Comparison of ENCODE assay signal across 14 cellular contexts in genomic region chr4:8095956-8096689, GRCh38.
DNase-seq lines count a peak whose midpoint lies in the region; ATAC-seq and TF ChIP-seq lines count a peak whose summit lies in the region.
"Had no signal": no experiment of that assay in that cellular context is flagged by ENCODE, and none has a peak within 500 bp of the region (broad histone marks: within the 10 kb centered on the region; RNA-seq: fewer than 3 reads in every experiment).

No MANE protein-coding gene starts in this region.

- peaks cover 24% of the 10 kb centered on the region for H3K9me3 Mint-ChIP-seq in chondrocyte (ENCODE audit: low read depth)
- peaks cover 18% of the 10 kb centered on the region for H3K9me3 Mint-ChIP-seq in activated naive CD4-positive, alpha-beta T cell treated with anti-CD3 and anti-CD28 coated beads for 36 hours

- ATAC-seq in IMR-90 (ENCODE audit: low read depth) = no peak
- ATAC-seq in GM21526 (IDR thresholded peaks at IDR 0.05; ENCODE audit: low FRiP score, unreplicated experiment) = no peak

- no peaks in the 10 kb centered on the region for H3K79me1 ChIP-seq in IMR-90 (ENCODE audit: low read depth in 1 of 2, low read length in 2 of 2)

- no peak overlapping the region for H3K4me3 Mint-ChIP-seq in chondrocyte (ENCODE audit: unreplicated experiment)
- H3K4me3 Mint-ChIP-seq in activated naive CD4-positive, alpha-beta T cell treated with anti-CD3 and anti-CD28 coated beads for 36 hours = no peak overlapping the region
- H3K4me3 Mint-ChIP-seq: CD8-positive, alpha-beta memory T cell had no signal

- TF ChIP-seq POLR2A in IMR-90 (IDR thresholded peaks at IDR 0.05; ENCODE audit: low read depth, low read length) = no peak

- no peak overlapping the region for H3K27ac Mint-ChIP-seq in chondrocyte (ENCODE audit: unreplicated experiment)
- no peak overlapping the region for H3K27ac Mint-ChIP-seq in activated naive CD4-positive, alpha-beta T cell treated with anti-CD3 and anti-CD28 coated beads for 36 hours

- H4K91ac ChIP-seq in IMR-90 (ENCODE audit: insufficient read depth, low read depth, low read length) = no peak overlapping the region

- H2BK15ac ChIP-seq in IMR-90 (ENCODE audit: low read depth, low read length) = no peak overlapping the region

- H3K4ac ChIP-seq in IMR-90 (ENCODE audit: low read depth, low read length) = no peak overlapping the region

- H3K27me3 ChIP-seq in IMR-90 (ENCODE audit: control insufficient read depth, insufficient read depth, low read length) = peaks cover 23% of the 10 kb centered on the region
- no peaks in the 10 kb centered on the region for H3K27me3 ChIP-seq in skeletal muscle tissue (ENCODE audit: control insufficient read depth in 3 of 3, insufficient read depth in 3 of 3, low read length in 3 of 3)
- H3K27me3 ChIP-seq: BE2C had no signal

- TF ChIP-seq CTCF in IMR-90 (conservative IDR thresholded peaks at IDR 0.05; ENCODE audit: low read depth, low read length) (no peak), chondrocyte (IDR thresholded peaks at IDR 0.05) (no peak), foreskin fibroblast (IDR thresholded peaks at IDR 0.05; ENCODE audit: low read depth, low read length) (no peak)

- H2BK120ac ChIP-seq in IMR-90 (ENCODE audit: low read depth, low read length) = no peak overlapping the region

- peaks cover 13% of the 10 kb centered on the region for H3K4me1 Mint-ChIP-seq in chondrocyte (ENCODE audit: low read depth)
- H3K4me1 Mint-ChIP-seq in activated naive CD4-positive, alpha-beta T cell treated with anti-CD3 and anti-CD28 coated beads for 36 hours (ENCODE audit: low read depth) = no peaks in the 10 kb centered on the region
- H3K4me1 Mint-ChIP-seq: CD8-positive, alpha-beta memory T cell had no signal

- dilution Hi-C loops in IMR-90 (cut with HindIII; ENCODE audit: low sequenced_read_pairs, unreplicated experiment) = no loop called here

- H3K4me1 ChIP-seq in IMR-90 (ENCODE audit: control insufficient read depth, insufficient read depth, low read length) (no peaks in the 10 kb centered on the region), skeletal muscle tissue (ENCODE audit: control insufficient read depth in 3 of 3, insufficient read depth in 3 of 3, low read length in 3 of 3) (peaks cover 37 to 55% (median 52%) of the 10 kb centered on the region in 3 donors)
- H3K4me1 ChIP-seq: BE2C had no signal

- intact Hi-C loops in IMR-90 (cut with micrococcal nuclease) = no loop called here
- intact Hi-C loops in activated naive CD4-positive, alpha-beta T cell treated with anti-CD3 and anti-CD28 coated beads for 36 hours (cut with micrococcal nuclease) = no loop called here

- H4K8ac ChIP-seq in IMR-90 (ENCODE audit: low read depth in 2 of 2, low read length in 2 of 2) = no peak overlapping the region

- POLR2A ChIA-PET in IMR-90 (lab: Charles Lee; ENCODE audit: unreplicated experiment) = no interaction called here

- no peaks in the 10 kb centered on the region for H3K9me1 ChIP-seq in IMR-90 (ENCODE audit: insufficient read depth, low read length)

- H3K9me3 ChIP-seq in IMR-90 (ENCODE audit: control insufficient read depth, insufficient read depth, low read length) = peaks cover 7% of the 10 kb centered on the region
- no peaks in the 10 kb centered on the region for H3K9me3 ChIP-seq in skeletal muscle tissue (ENCODE audit: control insufficient read depth in 3 of 3, low read length in 3 of 3)
- H3K9me3 ChIP-seq: BE2C had no signal

- no peaks in the 10 kb centered on the region for H3K36me3 ChIP-seq in IMR-90 (ENCODE audit: control insufficient read depth, insufficient read depth, low read length)
- peaks cover 20 to 31% (median 23%) of the 10 kb centered on the region in 3 donors for H3K36me3 ChIP-seq in skeletal muscle tissue (ENCODE audit: control insufficient read depth in 3 of 3, insufficient read depth in 3 of 3, low read length in 3 of 3)
- H3K36me3 ChIP-seq: BE2C had no signal

- H3K56ac ChIP-seq in IMR-90 (ENCODE audit: extremely low read depth, insufficient read depth, low read length) = no peak overlapping the region

- H3K9ac ChIP-seq in IMR-90 (ENCODE audit: low read depth, low read length) (no peak overlapping the region), skeletal muscle tissue (ENCODE audit: low read depth in 1 of 3, low read length in 3 of 3) (peak overlapping the region in 1 of 3 donors; percentile 76)

- no TSS peak for BruUV-seq in IMR-90 (replicated peaks; lab: Mats Ljungman, UMichigan)

- peaks cover 18% of the 10 kb centered on the region for H3K36me3 Mint-ChIP-seq in chondrocyte (ENCODE audit: low read depth)
- H3K36me3 Mint-ChIP-seq in activated naive CD4-positive, alpha-beta T cell treated with anti-CD3 and anti-CD28 coated beads for 36 hours (ENCODE audit: low read depth) = peaks cover 12% of the 10 kb centered on the region

- WGBS in IMR-90 (ENCODE audit: extremely low coverage in 2 of 2, insufficient read length in 1 of 2), 2 experiments = 52% methylated on average over 5 of the region's 21 CpGs; no CpG with 5 or more reads in 1 of the 2 experiments

- no peak overlapping the region for H2AK5ac ChIP-seq in IMR-90 (ENCODE audit: low read depth, low read length)

- no peak overlapping the region for H2AFZ ChIP-seq in IMR-90 (replicated peaks; ENCODE audit: low read length, poor library complexity)

- H3K18ac ChIP-seq in IMR-90 (ENCODE audit: low read depth, low read length) = no peak overlapping the region

- no peak overlapping the region for H2BK5ac ChIP-seq in IMR-90 (ENCODE audit: low read depth, low read length, poor library complexity, severe bottlenecking)

- no peak overlapping the region for H2BK20ac ChIP-seq in IMR-90 (ENCODE audit: low read depth, low read length)

- H3K4me3 ChIP-seq in IMR-90 (ENCODE audit: insufficient read depth, low read depth, low read length) = no peak overlapping the region
- no peak overlapping the region for H3K4me3 ChIP-seq in skeletal muscle tissue (ENCODE audit: low read length in 3 of 3)
- no peak overlapping the region for H3K4me3 ChIP-seq in foreskin fibroblast (ENCODE audit: low read depth in 1 of 2, low read length in 2 of 2)

- H3K23ac ChIP-seq in IMR-90 (ENCODE audit: low read depth, low read length) = no peak overlapping the region

- no peak overlapping the region for H3K14ac ChIP-seq in IMR-90 (replicated peaks; ENCODE audit: low read depth, low read length)

- H3K27ac ChIP-seq in IMR-90 (ENCODE audit: insufficient read depth, low read length) = no peak overlapping the region
- peak overlapping the region; percentile 86 for H3K27ac ChIP-seq in skeletal muscle tissue (ENCODE audit: low read depth, low read length)
- H3K27ac ChIP-seq: RWPE1 had no signal

- no peaks in the 10 kb centered on the region for H3K27me3 Mint-ChIP-seq in chondrocyte (ENCODE audit: low read depth)
- H3K27me3 Mint-ChIP-seq in activated naive CD4-positive, alpha-beta T cell treated with anti-CD3 and anti-CD28 coated beads for 36 hours (ENCODE audit: low read depth) = no peaks in the 10 kb centered on the region
- H3K27me3 Mint-ChIP-seq: CD8-positive, alpha-beta memory T cell had no signal

- no peak overlapping the region for H3K4me2 ChIP-seq in IMR-90 (ENCODE audit: low read depth, low read length)

- H4K20me1 ChIP-seq in IMR-90 (ENCODE audit: insufficient read depth, low read length) = no peaks in the 10 kb centered on the region

- TF ChIP-seq RAD21 in IMR-90 (IDR thresholded peaks at IDR 0.05; ENCODE audit: low read length) = no peak

- in situ Hi-C loops in IMR-90 (cut with MboI; ENCODE audit: low sequenced_read_pairs) = no loop called here

- CTCF ChIA-PET in IMR-90 (lab: Yijun Ruan, JAX) = no interaction called here
- CTCF ChIA-PET in activated naive CD4-positive, alpha-beta T cell treated with anti-CD3 and anti-CD28 coated beads for 36 hours (lab: Charles Lee) = no interaction called here

- DNase-seq in IMR-90 (peak; percentile 18), chondrocyte (ENCODE audit: low spot score) (peak; percentile 37), left kidney (ENCODE audit: low read depth, low spot score) (peak; percentile 59), foreskin fibroblast (no peak)
- DNase-seq in activated naive CD4-positive, alpha-beta T cell treated with anti-CD3 and anti-CD28 coated beads for 36 hours = no peak
- DNase-seq: BE2C; CD8-positive, alpha-beta memory T cell; H7; NCI-H1436; NCI-H2081; NCI-H524 had no signal

- H2AK9ac ChIP-seq in IMR-90 (replicated peaks; ENCODE audit: low read depth, low read length, poor library complexity) = no peak overlapping the region

- H4K5ac ChIP-seq in IMR-90 (ENCODE audit: low read depth, low read length) = no peak overlapping the region

TF ChIP-seq in IMR-90, 13 proteins besides CTCF, POLR2A, EP300 and RAD21 (continues in another document):
- TF ChIP-seq ELK1 (IDR thresholded peaks at IDR 0.05; ENCODE audit: borderline replicate concordance, low read depth, low read length) (no peak), MAFK (IDR thresholded peaks at IDR 0.05; ENCODE audit: low read depth, low read length) (no peak), NFE2L2 (IDR thresholded peaks at IDR 0.05; ENCODE audit: low read depth, low read length) (no peak), CHD1 (IDR thresholded peaks at IDR 0.05; ENCODE audit: low read depth, low read length) (no peak), BHLHE40 (IDR thresholded peaks at IDR 0.05; ENCODE audit: low read depth, low read length) (no peak), RFX5 (IDR thresholded peaks at IDR 0.05; ENCODE audit: low read depth, low read length) (no peak), MXI1 (IDR thresholded peaks at IDR 0.05; ENCODE audit: borderline replicate concordance, low read depth, low read length) (no peak), FOS (IDR thresholded peaks at IDR 0.05; ENCODE audit: low read depth, low read length) (no peak), SMC3 (IDR thresholded peaks at IDR 0.05; ENCODE audit: low read depth, low read length) (no peak), RCOR1 (IDR thresholded peaks at IDR 0.05; ENCODE audit: insufficient replicate concordance, low read length) (no peak), USF2 (IDR thresholded peaks at IDR 0.05; ENCODE audit: low read depth, low read length) (no peak)

Comparison
In these comparisons a context has a peak if more than half of its experiments do, and no peak if none do; other contexts are left out.
1. DNase-seq: peak in IMR-90 (single experiment), chondrocyte (single experiment) and left kidney (single experiment); none in activated naive CD4-positive, alpha-beta T cell treated with anti-CD3 and anti-CD28 coated beads for 36 hours (single experiment) and foreskin fibroblast (0 of 2).